Comparison of ENCODE assay signal across 7 cellular contexts in genomic region chr1:59492500-59492899, GRCh38.
"Had no signal": no experiment of that assay in that cellular context is flagged by ENCODE, and none has a peak within 500 bp of the region (broad histone marks: within the 10 kb centered on the region; RNA-seq: fewer than 3 reads in every experiment).

No MANE protein-coding gene starts in this region.

- H3K4me3 ChIP-seq: GM23248, HAP-1, K562 had no signal

- H3K4me1 ChIP-seq: HAP-1 had no signal

- H3K27ac ChIP-seq: GM23248 had no signal

- H3K36me3 ChIP-seq: HAP-1 had no signal

- H3K9me3 ChIP-seq: HAP-1 had no signal

- H2AFZ ChIP-seq: GM23248 had no signal

- H3K9ac ChIP-seq: GM23248 had no signal

- DNase-seq: GM23248, GOT3, H7, IMR-90 had no signal

- ATAC-seq: HCT116, K562 had no signal
